14 cellular contexts compared by ENCODE assay signal in genomic region chr1:199857103-199857502, GRCh38.
DNase-seq lines count a peak whose midpoint lies in the region; ATAC-seq, FAIRE-seq and TF ChIP-seq lines count a peak whose summit lies in the region.
"Had no signal": no experiment of that assay in that cellular context is flagged by ENCODE, and none has a peak within 500 bp of the region (broad histone marks: within the 10 kb centered on the region; RNA-seq: fewer than 3 reads in every experiment).

No MANE protein-coding gene starts in this region.

- no peaks in the 10 kb centered on the region for H3K79me2 ChIP-seq in K562 (ENCODE audit: control insufficient read depth, insufficient read depth, low read length)

- FAIRE-seq in K562 (lab: Jason Lieb, UNC): no peak
- FAIRE-seq: TTC549 had no signal

- H3K4me3 ChIP-seq in Caco-2 (ENCODE audit: low read depth, low read length) (no peak overlapping the region), K562 (no peak overlapping the region), left lung (no peak overlapping the region), ascending aorta (no peak overlapping the region), testis (no peak overlapping the region)

- ATAC-seq in K562 (no peak), left lung (peak; percentile 34)

- peaks cover 20% of the 10 kb centered on the region for H3K4me1 ChIP-seq in Caco-2
- H3K4me1 ChIP-seq in K562 (replicated peaks in 1 of 2; ENCODE audit: control insufficient read depth in 2 of 2, insufficient read depth in 2 of 2, low read length in 2 of 2): no peaks in the 10 kb centered on the region
- H3K4me1 ChIP-seq in left lung: peaks cover 0 to 27% of the 10 kb centered on the region in 2 donors
- no peaks in the 10 kb centered on the region for H3K4me1 ChIP-seq in ascending aorta
- H3K4me1 ChIP-seq in testis: no peaks in the 10 kb centered on the region

- H3K4me3 Mint-ChIP-seq in Caco-2 (ENCODE audit: unreplicated experiment): no peak overlapping the region
- H3K4me3 Mint-ChIP-seq: memory B cell had no signal

- in situ Hi-C loops in K562 (cut with MboI): no loop called here

- no peaks in the 10 kb centered on the region for H3K27me3 ChIP-seq in Caco-2 (replicated peaks; ENCODE audit: control insufficient read depth, insufficient read depth, low read length)
- H3K27me3 ChIP-seq in K562 (ENCODE audit: control insufficient read depth in 2 of 2, insufficient read depth in 2 of 2, low read length in 2 of 2): no peaks in the 10 kb centered on the region
- no peaks in the 10 kb centered on the region for H3K27me3 ChIP-seq in left lung
- no peaks in the 10 kb centered on the region for H3K27me3 ChIP-seq in ascending aorta
- no peaks in the 10 kb centered on the region for H3K27me3 ChIP-seq in testis

- H3K9me1 ChIP-seq in K562 (ENCODE audit: control insufficient read depth, insufficient read depth, low read length): no peaks in the 10 kb centered on the region

- no peak for TF ChIP-seq RAD21 in K562 (CRISPR knock-in tag; conservative IDR thresholded peaks at IDR 0.05 in 1 of 2, IDR thresholded peaks at IDR 0.05 in 1 of 2)

- intact Hi-C loops in Caco-2 (cut with micrococcal nuclease; ENCODE audit: unreplicated experiment) (no loop called here), K562 (cut with micrococcal nuclease) (no loop called here), left lung (cut with DNase I) (no loop called here), ascending aorta (cut with DNase I) (no loop called here), testis (cut with DNase I; ENCODE audit: low total_unique reads) (no loop called here)

- H3K36me3 Mint-ChIP-seq in Caco-2 (ENCODE audit: insufficient read depth, unreplicated experiment): no peaks in the 10 kb centered on the region
- H3K36me3 Mint-ChIP-seq: memory B cell had no signal

- no peaks in the 10 kb centered on the region for H3K27me3 Mint-ChIP-seq in Caco-2 (ENCODE audit: insufficient read depth, unreplicated experiment)
- H3K27me3 Mint-ChIP-seq: progenitor cell of endocrine pancreas had no signal

- H3K27ac Mint-ChIP-seq in Caco-2 (ENCODE audit: unreplicated experiment): no peak overlapping the region
- H3K27ac Mint-ChIP-seq: memory B cell, progenitor cell of endocrine pancreas had no signal

- H3K9me3 ChIP-seq in Caco-2 (no peaks in the 10 kb centered on the region), K562 (replicated peaks; ENCODE audit: control insufficient read depth, insufficient read depth, low read depth, low read length) (no peaks in the 10 kb centered on the region), left lung (no peaks in the 10 kb centered on the region), ascending aorta (no peaks in the 10 kb centered on the region), testis (no peaks in the 10 kb centered on the region)

- DNase-seq in Caco-2: peak; percentile 5 to 46
- peak; percentile 90 for DNase-seq in MV-4-11 (lab: John Stamatoyannopoulos, UW)
- no peak for DNase-seq in K562 (ENCODE audit: extremely low read depth in 1 of 4, low spot score in 3 of 4)
- DNase-seq in left lung: no peak
- DNase-seq in ascending aorta (ENCODE audit: low spot score in 2 of 2): no peak
- no peak for DNase-seq in NCI-H524 (lab: John Stamatoyannopoulos, UW)
- no peak for DNase-seq in testis
- no peak for DNase-seq in NCI-H146 (lab: John Stamatoyannopoulos, UW)
- DNase-seq: activated T-cell treated with anti-CD3 and anti-CD28 coated beads, Interleukin-2, amount 50 U/mL, for 48 hours; caudate nucleus; NCI-H1436 treated with DMSO at 0.1 percent for 48 hours had no signal

- H3K4me2 ChIP-seq in K562 (ENCODE audit: insufficient read depth, low read length): no peak overlapping the region

- WGBS in K562 (ENCODE audit: insufficient coverage, low coverage, missing lambda C conversion rate): 0% methylated on average over 4 of the region's 4 CpGs
- 66 to 73% methylated on average over 4 of the region's 4 CpGs for WGBS in testis, 2 donors

- TF ChIP-seq POLR2A in K562 (conservative IDR thresholded peaks at IDR 0.05): no peak
- TF ChIP-seq POLR2A in testis (IDR thresholded peaks at IDR 0.05): no peak

- no TSS peak for BruUV-seq in Caco-2 (replicated peaks; lab: Mats Ljungman, UMichigan)
- no TSS peak for BruUV-seq in K562 (replicated peaks; lab: Mats Ljungman, UMichigan)

- no peaks in the 10 kb centered on the region for H4K20me1 ChIP-seq in K562 (replicated peaks; ENCODE audit: control insufficient read depth, insufficient read depth, low read length)

- CTCF ChIA-PET in Caco-2 (lab: Charles Lee): no interaction called here
- CTCF ChIA-PET in K562 (lab: Yijun Ruan, JAX; ENCODE audit: low intra/inter-chr PET ratio): no interaction called here

- H2AFZ ChIP-seq in K562 (ENCODE audit: low read depth, low read length): no peak overlapping the region

- TF ChIP-seq CTCF in Caco-2 (IDR thresholded peaks at IDR 0.05; ENCODE audit: insufficient read depth in 1 of 2, low read depth in 1 of 2, low read length in 1 of 2, severe bottlenecking in 1 of 2, unreplicated experiment in 1 of 2): no peak
- TF ChIP-seq CTCF in K562 (IDR thresholded peaks at IDR 0.05 in 2 of 3, conservative IDR thresholded peaks at IDR 0.05 in 1 of 3; ENCODE audit: insufficient read depth in 2 of 3, low read depth in 1 of 3, low read length in 3 of 3): no peak
- TF ChIP-seq CTCF in left lung (IDR thresholded peaks at IDR 0.05): no peak
- TF ChIP-seq CTCF in ascending aorta (IDR thresholded peaks at IDR 0.05): no peak
- TF ChIP-seq CTCF in testis (IDR thresholded peaks at IDR 0.05): no peak

- POLR2A ChIA-PET in Caco-2 (lab: Charles Lee) (no interaction called here), K562 (lab: Yijun Ruan, JAX) (interaction anchor here (1.0 kb wide), 1 partner anchor 15 kb away, joined by 4 read pairs; no protein-coding TSS in a partner anchor)

- no peak overlapping the region for H3K27ac ChIP-seq in K562 (ENCODE audit: extremely low read depth, low read depth, low read length)
- peak overlapping the region in 1 of 2 donors; percentile 85 for H3K27ac ChIP-seq in left lung
- H3K27ac ChIP-seq in ascending aorta: no peak overlapping the region
- no peak overlapping the region for H3K27ac ChIP-seq in testis

- H3K4me1 Mint-ChIP-seq in Caco-2 (ENCODE audit: low read depth, unreplicated experiment): peaks cover 19% of the 10 kb centered on the region

- no peak for TF ChIP-seq EP300 in K562 (IDR thresholded peaks at IDR 0.05; ENCODE audit: low read length)

- H3K36me3 ChIP-seq in Caco-2 (ENCODE audit: control insufficient read depth, insufficient read depth, low read length): no peaks in the 10 kb centered on the region
- no peaks in the 10 kb centered on the region for H3K36me3 ChIP-seq in K562 (ENCODE audit: control insufficient read depth, insufficient read depth, low read length)
- no peaks in the 10 kb centered on the region for H3K36me3 ChIP-seq in left lung
- H3K36me3 ChIP-seq in ascending aorta: no peaks in the 10 kb centered on the region
- H3K36me3 ChIP-seq in testis (ENCODE audit: low read depth, missing control alignments): no peaks in the 10 kb centered on the region

- H3K9me3 Mint-ChIP-seq in Caco-2 (ENCODE audit: unreplicated experiment): no peaks in the 10 kb centered on the region
- H3K9me3 Mint-ChIP-seq: memory B cell had no signal

- H3K9ac ChIP-seq in K562 (ENCODE audit: insufficient read depth in 1 of 2, low read depth in 2 of 2, low read length in 2 of 2): no peak overlapping the region

TF ChIP-seq in K562, 482 proteins besides CTCF, POLR2A, EP300 and RAD21:
- TF ChIP-seq ZNF324 (CRISPR knock-in tag; IDR thresholded peaks at IDR 0.05) (no peak), ZFP36 (IDR thresholded peaks at IDR 0.05; ENCODE audit: low read depth, low read length, partially characterized antibody) (no peak), NCOA1 (IDR thresholded peaks at IDR 0.05; ENCODE audit: low read depth) (no peak), PKNOX1 (IDR thresholded peaks at IDR 0.05) (no peak), ATF4 (CRISPR knock-in tag; IDR thresholded peaks at IDR 0.05) (0 out of 2 replicates have a peak, but pooled peaks have one; percentile 29), E2F3 (CRISPR knock-in tag; IDR thresholded peaks at IDR 0.05) (no peak), SRSF3 (IDR thresholded peaks at IDR 0.05; ENCODE audit: insufficient read depth, low read length) (no peak)

Comparison
In these comparisons a context has a peak if more than half of its experiments do, and no peak if none do; other contexts are left out.
1. DNase-seq: peak in Caco-2 (2 of 2) and MV-4-11 (single experiment); none in K562 (0 of 4), left lung (0 of 2), ascending aorta (0 of 2), NCI-H524 (0 of 2), testis (single experiment) and NCI-H146 (single experiment).